In genomic region chr17:7023576-7024401, GRCh38 we compare ENCODE assay signal across 8 cellular contexts. TPM values are rescaled to one million over a fixed set of nuclear protein-coding genes. Genes with fewer than 3 reads are reported as not detected.
DNase-seq lines count a peak whose midpoint lies in the region; ATAC-seq and TF ChIP-seq lines count a peak whose summit lies in the region.

No MANE protein-coding gene starts in this region.

- no TSS peak for BruUV-seq in OCI-LY7 (replicated peaks; lab: Mats Ljungman, UMichigan)

- H3K4me1 Mint-ChIP-seq in activated T-helper 17 cell treated with anti-CD3 and anti-CD28 coated beads, Interleukin-2, amount 50 U/mL, for 72 hours, result peaks cover 17% of the 10 kb centered on the region
- H3K4me1 Mint-ChIP-seq in naive B cell, result peaks cover 24 to 49% (median 37%) of the 10 kb centered on the region in 3 donors

- ATAC-seq in GM19397 (IDR thresholded peaks at IDR 0.05; ENCODE audit: unreplicated experiment), result peak; percentile 49
- peak; percentile 81 for ATAC-seq in activated T-helper 17 cell treated with anti-CD3 and anti-CD28 coated beads, Interleukin-2, amount 50 U/mL, for 72 hours (replicated peaks)
- ATAC-seq in naive B cell (ENCODE audit: low read depth in 2 of 2), result peak; percentile 57 to 63
- no peak for ATAC-seq in HG02973 (IDR thresholded peaks at IDR 0.05; ENCODE audit: unreplicated experiment)
- no peak for ATAC-seq in HG03196 (IDR thresholded peaks at IDR 0.05; ENCODE audit: unreplicated experiment)

- H3K4me3 Mint-ChIP-seq in activated T-helper 17 cell treated with anti-CD3 and anti-CD28 coated beads, Interleukin-2, amount 50 U/mL, for 72 hours, result peak overlapping the region; percentile 87
- H3K4me3 Mint-ChIP-seq in naive B cell, result peak overlapping the region; percentile 73 to 91 (median 86)

- H2AFZ ChIP-seq in OCI-LY7 (ENCODE audit: low read length), result no peak overlapping the region

- no peaks in the 10 kb centered on the region for H3K9me3 Mint-ChIP-seq in activated T-helper 17 cell treated with anti-CD3 and anti-CD28 coated beads, Interleukin-2, amount 50 U/mL, for 72 hours
- peaks cover 0 to 2% (median 0%) of the 10 kb centered on the region in 7 donors for H3K9me3 Mint-ChIP-seq in naive B cell

- POLR2A ChIA-PET in OCI-LY7 (lab: Charles Lee), result no interaction called here

- no peaks in the 10 kb centered on the region for H3K9me3 ChIP-seq in OCI-LY7 (ENCODE audit: low read length)

- TF ChIP-seq CTCF in OCI-LY7 (conservative IDR thresholded peaks at IDR 0.05; ENCODE audit: low read length) (no peak), fibroblast of pulmonary artery (IDR thresholded peaks at IDR 0.05; ENCODE audit: low read length, missing control alignments) (no peak)

- no peaks in the 10 kb centered on the region for H4K20me1 ChIP-seq in OCI-LY7 (ENCODE audit: insufficient read depth, low read length)

- intact Hi-C loops in OCI-LY7 (cut with micrococcal nuclease; ENCODE audit: unreplicated experiment), result loop anchor here (5.0 kb wide), 1 partner anchor 111 kb away; no protein-coding TSS in a partner anchor

- H3K27me3 Mint-ChIP-seq in activated T-helper 17 cell treated with anti-CD3 and anti-CD28 coated beads, Interleukin-2, amount 50 U/mL, for 72 hours, result no peaks in the 10 kb centered on the region
- H3K27me3 Mint-ChIP-seq in naive B cell, result no peaks in the 10 kb centered on the region

- H3K36me3 ChIP-seq in OCI-LY7 (ENCODE audit: insufficient read depth, low read length), result no peaks in the 10 kb centered on the region

- H3K27ac ChIP-seq in OCI-LY7 (ENCODE audit: low read depth, low read length, poor library complexity, severe bottlenecking), result no peak overlapping the region

- CTCF ChIA-PET in OCI-LY7 (lab: Charles Lee; ENCODE audit: unreplicated experiment), result no interaction called here

- H3K4me3 ChIP-seq in OCI-LY7 (ENCODE audit: low read depth, low read length, poor library complexity, severe bottlenecking) (no peak overlapping the region), fibroblast of pulmonary artery (replicated peaks; ENCODE audit: low read depth, low read length) (peak overlapping the region; percentile 39)

- H3K79me2 ChIP-seq in OCI-LY7 (ENCODE audit: insufficient read depth, low read depth, low read length), result no peaks in the 10 kb centered on the region

- H3K36me3 Mint-ChIP-seq in activated T-helper 17 cell treated with anti-CD3 and anti-CD28 coated beads, Interleukin-2, amount 50 U/mL, for 72 hours (ENCODE audit: low read depth), result no peaks in the 10 kb centered on the region
- no peaks in the 10 kb centered on the region for H3K36me3 Mint-ChIP-seq in naive B cell

- peaks cover 10% of the 10 kb centered on the region for H3K4me1 ChIP-seq in OCI-LY7 (ENCODE audit: insufficient read depth, low read length, poor library complexity, severe bottlenecking)

- H3K4me2 ChIP-seq in OCI-LY7 (ENCODE audit: low read length), result no peak overlapping the region

- H3K27ac Mint-ChIP-seq in activated T-helper 17 cell treated with anti-CD3 and anti-CD28 coated beads, Interleukin-2, amount 50 U/mL, for 72 hours, result peak overlapping the region; percentile 90
- peak overlapping the region; percentile 91 to 99 (median 96) for H3K27ac Mint-ChIP-seq in naive B cell

- DNase-seq in OCI-LY7 (ENCODE audit: low spot score) (peak; percentile 53), fibroblast of pulmonary artery (ENCODE audit: low read depth) (peak; percentile 92), naive B cell (peak; percentile 90)
- peak; percentile 84 for DNase-seq in stimulated activated CD8-positive, alpha-beta memory T cell treated with anti-CD3 and anti-CD28 coated beads, Interleukin-7, amount 100 ng/mL, for 1 hour (ENCODE audit: low read depth in 2 of 2)

- no peaks in the 10 kb centered on the region for H3K9me2 ChIP-seq in OCI-LY7 (ENCODE audit: insufficient read depth, low read length)

RNA-seq across cellular contexts. Expression of gene BCL6B, which starts 0.9 kb away (rescaled TPM):
- total RNA-seq in OCI-LY7 (2014; rRNA removed; shearing (Covaris generic)), result not detected in 2 replicates
- not detected in 2 replicates for total RNA-seq in OCI-LY7 (2022)
- total RNA-seq in activated T-helper 17 cell treated with anti-CD3 and anti-CD28 coated beads, Interleukin-2, amount 50 U/mL, for 72 hours, result 1 to 10 TPM in 1 of 2 donors, under 1 TPM in 1; 0.50 to 2.3 TPM
- polyA plus RNA-seq in naive B cell (ENCODE audit: low read depth in 6 of 6), result under 1 TPM in 3 of 6 donors, not detected in 3; 0.21 to 0.36 (median 0.29) TPM

RNA-seq across cellular contexts. Expression of gene RNASEK, which starts 11.4 kb away (rescaled TPM):
- 110 and 145 TPM in 2 replicates for total RNA-seq in OCI-LY7 (2014; rRNA removed; shearing (Covaris generic))
- total RNA-seq in OCI-LY7 (2022), result 126 and 139 TPM in 2 replicates
- 100 to 1,000 TPM; 162 to 180 TPM for total RNA-seq in activated T-helper 17 cell treated with anti-CD3 and anti-CD28 coated beads, Interleukin-2, amount 50 U/mL, for 72 hours
- 100 to 1,000 TPM; 678 to 895 (median 858) TPM for polyA plus RNA-seq in naive B cell (ENCODE audit: low read depth in 6 of 6)

RNA-seq across cellular contexts. Expression of gene SLC16A13, which starts 12.0 kb away (rescaled TPM):
- total RNA-seq in OCI-LY7 (2014; rRNA removed; shearing (Covaris generic)), result 0.77 and 2.8 TPM in 2 replicates
- 18.3 and 22.5 TPM in 2 replicates for total RNA-seq in OCI-LY7 (2022)
- 10 to 100 TPM; 10.7 to 11.8 TPM for total RNA-seq in activated T-helper 17 cell treated with anti-CD3 and anti-CD28 coated beads, Interleukin-2, amount 50 U/mL, for 72 hours
- 1 to 10 TPM in 5 of 6 donors, under 1 TPM in 1; 0.66 to 3.0 (median 2.4) TPM for polyA plus RNA-seq in naive B cell (ENCODE audit: low read depth in 6 of 6)

RNA-seq across cellular contexts. Expression of gene SLC16A11, which starts 20.1 kb away (rescaled TPM):
- total RNA-seq in OCI-LY7 (2014; rRNA removed; shearing (Covaris generic)), result not detected in 2 replicates
- not detected in 2 replicates for total RNA-seq in OCI-LY7 (2022)
- 1 to 10 TPM in 1 of 2 donors, under 1 TPM in 1; 0.63 to 3.5 TPM for total RNA-seq in activated T-helper 17 cell treated with anti-CD3 and anti-CD28 coated beads, Interleukin-2, amount 50 U/mL, for 72 hours
- 1 to 10 TPM in 5 of 6 donors, not detected in 1; 1.8 to 3.6 (median 2.3) TPM for polyA plus RNA-seq in naive B cell (ENCODE audit: low read depth in 6 of 6)

RNA-seq across cellular contexts. Expression of gene ALOX12, which starts 27.9 kb away (rescaled TPM):
- not detected in 2 replicates for total RNA-seq in OCI-LY7 (2014; rRNA removed; shearing (Covaris generic))
- not detected in 2 replicates for total RNA-seq in OCI-LY7 (2022)
- not detected for total RNA-seq in activated T-helper 17 cell treated with anti-CD3 and anti-CD28 coated beads, Interleukin-2, amount 50 U/mL, for 72 hours
- 1 to 10 TPM in 3 of 6 donors, under 1 TPM in 2, not detected in 1; 0.27 to 2.5 (median 1.4) TPM for polyA plus RNA-seq in naive B cell (ENCODE audit: low read depth in 6 of 6)

Comparison
In these comparisons a context has a peak if more than half of its experiments do, and no peak if none do; other contexts are left out.
1. ATAC-seq: peak in GM19397 (single experiment), activated T-helper 17 cell treated with anti-CD3 and anti-CD28 coated beads, Interleukin-2, amount 50 U/mL, for 72 hours (single experiment) and naive B cell (2 of 2); none in HG02973 (single experiment) and HG03196 (single experiment).
2. Peak in every context shown above with its lines, with median percentiles within 50 percentile points of each other: DNase-seq.